ENCODE assay signal across 8 cellular contexts in the genomic region with DNA sequence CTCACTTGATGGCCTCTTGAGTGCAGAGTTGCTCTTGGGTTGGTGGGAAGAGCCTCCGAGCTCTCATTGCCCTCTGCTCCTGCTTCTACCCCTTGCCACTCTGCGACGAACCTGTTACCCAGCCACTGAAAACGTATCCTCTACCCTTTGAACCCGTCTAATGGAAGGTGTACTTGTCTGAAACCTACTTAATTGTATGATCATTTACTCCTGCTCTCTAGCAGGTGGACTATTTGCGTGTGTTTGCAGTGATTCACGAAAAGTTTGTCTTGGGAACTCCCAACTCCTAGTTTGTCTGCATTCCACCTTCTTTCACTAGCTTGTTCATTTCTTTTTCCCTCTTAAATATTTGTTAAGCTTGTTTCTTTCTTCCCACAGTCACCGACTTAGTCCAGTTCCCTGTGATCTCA. TPM values are rescaled to one million over a fixed set of nuclear protein-coding genes. Genes with fewer than 3 reads are reported as not detected.
DNase-seq lines count a peak whose midpoint lies in the region; ATAC-seq and TF ChIP-seq lines count a peak whose summit lies in the region.

No MANE protein-coding gene starts in this region.

- H3K36me3 ChIP-seq in heart left ventricle = peaks cover 0 to 36% (median 25%) of the 10 kb centered on the region in 9 donors

- peak; percentile 3 for ATAC-seq in HG02763 (IDR thresholded peaks at IDR 0.05; ENCODE audit: unreplicated experiment)
- peak in 2 of 4 donors; percentile 14 to 22 for ATAC-seq in heart left ventricle

- 14 to 23% (median 20%) methylated on average over 8 of the region's 8 CpGs for WGBS in heart left ventricle, 4 donors

- TF ChIP-seq POLR2A in heart left ventricle (IDR thresholded peaks at IDR 0.05) = no peak

- intact Hi-C loops in heart left ventricle (cut with DNase I) = loop anchor here in 3 of 10 donors (5.0 to 10.0 kb wide), 3 partner anchors 61 to 529 kb away; partner anchors contain the start of genes DMTF1 (in 2 of the 3), DBF4 (in 1 of the 3) and SLC25A40 (in 1 of the 3)

- peaks cover 0 to 33% (median 13%) of the 10 kb centered on the region in 12 donors for H3K4me1 ChIP-seq in heart left ventricle

- H3K27me3 ChIP-seq in heart left ventricle = no peaks in the 10 kb centered on the region

- peak; percentile 19 for DNase-seq in GM12865 (ENCODE audit: low read depth)
- no peak for DNase-seq in heart left ventricle
- DNase-seq in retinal pigment epithelial cell (ENCODE audit: low read depth) = no peak
- DNase-seq in islet precursor cell = no peak
- DNase-seq in NCI-H2171 treated with DMSO at 0.1 percent for 48 hours (lab: John Stamatoyannopoulos, UW) = no peak
- no peak for DNase-seq in HCEC 1CT

- no peaks in the 10 kb centered on the region for H3K9me3 ChIP-seq in heart left ventricle

- H3K4me3 ChIP-seq in GM12865 (ENCODE audit: low read depth, low read length) (peak overlapping the region; percentile 97), WI38 (ENCODE audit: low read depth, low read length) (peak overlapping the region; percentile 82), heart left ventricle (peak overlapping the region; percentile 48 to 92 (median 73)), retinal pigment epithelial cell (ENCODE audit: low read length) (peak overlapping the region; percentile 80)

- TF ChIP-seq CTCF in GM12865 (IDR thresholded peaks at IDR 0.05; ENCODE audit: insufficient read depth, low read depth, low read length, missing control alignments) = no peak
- TF ChIP-seq CTCF in WI38 (IDR thresholded peaks at IDR 0.05; ENCODE audit: low read depth, low read length) = no peak
- no peak for TF ChIP-seq CTCF in heart left ventricle (IDR thresholded peaks at IDR 0.05)
- no peak for TF ChIP-seq CTCF in retinal pigment epithelial cell (conservative IDR thresholded peaks at IDR 0.05; ENCODE audit: low read depth, low read length)

- H3K27ac ChIP-seq in heart left ventricle = peak overlapping the region in 11 of 12 donors; percentile 79 to 92 (median 84)

RNA-seq across cellular contexts. Expression of gene CROT, which starts 0.5 kb away (rescaled TPM):
- total RNA-seq in heart left ventricle = 10 to 100 TPM in 1 of 9 donors, 1 to 10 TPM in 8; 6.8 to 10.2 (median 9.1) TPM
- 1 to 10 TPM; 5.7 to 6.8 TPM for polyA plus RNA-seq in heart left ventricle
